ENCODE assay signal across 19 cellular contexts in the genomic region with DNA sequence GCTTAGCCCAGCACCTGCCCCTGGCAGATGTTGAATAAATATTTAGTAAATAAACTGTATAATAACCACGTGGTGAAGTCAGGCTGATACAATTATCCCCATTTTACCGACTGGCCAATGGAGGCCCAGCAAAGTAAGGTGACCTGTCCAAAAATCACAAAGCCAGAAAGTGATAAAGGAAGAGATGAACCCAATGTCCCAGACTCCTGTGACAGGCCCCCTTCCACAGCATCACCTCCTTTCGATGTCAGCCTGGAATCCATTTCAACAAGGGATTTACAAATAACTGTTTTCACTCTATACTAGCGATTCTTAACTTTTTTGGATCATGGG. TPM values are rescaled to one million over a fixed set of nuclear protein-coding genes. Genes with fewer than 3 reads are reported as not detected.
DNase-seq lines count a peak whose midpoint lies in the region; ATAC-seq and TF ChIP-seq lines count a peak whose summit lies in the region.
"Had no signal": no experiment of that assay in that cellular context is flagged by ENCODE, and none has a peak within 500 bp of the region (broad histone marks: within the 10 kb centered on the region; RNA-seq: fewer than 3 reads in every experiment).

No MANE protein-coding gene starts in this region.

- peaks cover 54% of the 10 kb centered on the region for H3K4me1 ChIP-seq in KMS-11 (ENCODE audit: low read depth, poor library complexity, severe bottlenecking)
- H3K4me1 ChIP-seq: A549 had no signal

- H4K20me1 ChIP-seq in KMS-11 (ENCODE audit: insufficient read depth) = no peaks in the 10 kb centered on the region

- DNase-seq in activated naive CD8-positive, alpha-beta T cell treated with anti-CD3 and anti-CD28 coated beads, Interleukin-2, amount 50 U/mL, for 24 hours = no peak
- no peak for DNase-seq in activated naive CD8-positive, alpha-beta T cell treated with anti-CD3 and anti-CD28 coated beads for 36 hours
- DNase-seq in activated T-helper 2 cell treated with anti-CD3 and anti-CD28 coated beads, Interferon-gamma antibody, Interleukin-2, Interleukin-4, amounts not matched to agents 10 μg/mL and 5 μg/mL and 100 μg/mL, durations not matched to agents 14 hours and 24 hours and 36 hours (ENCODE audit: low spot score) = no peak
- no peak for DNase-seq in stimulated activated naive CD4-positive, alpha-beta T cell treated with Interleukin-2 at 50 U/mL for 16 hours (lab: John Stamatoyannopoulos, UW)
- DNase-seq in NCI-H1694 (lab: John Stamatoyannopoulos, UW) = no peak
- DNase-seq: Calu3; CD4-positive, alpha-beta T cell; HFFc6; KG1; MG63; NCI-H1105 treated with DMSO at 0.1 percent for 48 hours; NCI-H187 treated with DMSO at 0.1 percent for 48 hours; NCI-H446 treated with DMSO at 0.1 percent for 48 hours; NCI-H748 treated with DMSO at 0.1 percent for 48 hours had no signal

- peak overlapping the region; percentile 81 for H3K4me2 ChIP-seq in KMS-11
- H3K4me2 ChIP-seq: A549 had no signal

- no peaks in the 10 kb centered on the region for H3K36me3 Mint-ChIP-seq in activated naive CD8-positive, alpha-beta T cell treated with anti-CD3 and anti-CD28 coated beads, Interleukin-2, amount 50 U/mL, for 24 hours (ENCODE audit: low read depth)
- no peaks in the 10 kb centered on the region for H3K36me3 Mint-ChIP-seq in activated naive CD8-positive, alpha-beta T cell treated with anti-CD3 and anti-CD28 coated beads for 36 hours
- no peaks in the 10 kb centered on the region for H3K36me3 Mint-ChIP-seq in activated T-helper 2 cell treated with anti-CD3 and anti-CD28 coated beads, Interferon-gamma antibody, Interleukin-2, Interleukin-4, amounts not matched to agents 10 μg/mL and 5 μg/mL and 100 μg/mL, durations not matched to agents 14 hours and 24 hours and 36 hours (ENCODE audit: low read depth)

- H3K4me1 Mint-ChIP-seq in activated naive CD8-positive, alpha-beta T cell treated with anti-CD3 and anti-CD28 coated beads, Interleukin-2, amount 50 U/mL, for 24 hours = peaks cover 16% of the 10 kb centered on the region
- H3K4me1 Mint-ChIP-seq in activated naive CD8-positive, alpha-beta T cell treated with anti-CD3 and anti-CD28 coated beads for 36 hours = peaks cover 4% of the 10 kb centered on the region
- H3K4me1 Mint-ChIP-seq in activated T-helper 2 cell treated with anti-CD3 and anti-CD28 coated beads, Interferon-gamma antibody, Interleukin-2, Interleukin-4, amounts not matched to agents 10 μg/mL and 5 μg/mL and 100 μg/mL, durations not matched to agents 14 hours and 24 hours and 36 hours (ENCODE audit: low read depth) = peaks cover 14% of the 10 kb centered on the region

- H3K36me3 ChIP-seq in KMS-11 (ENCODE audit: insufficient read depth) = no peaks in the 10 kb centered on the region
- H3K36me3 ChIP-seq: MG63 had no signal

- H3K27ac Mint-ChIP-seq in activated naive CD8-positive, alpha-beta T cell treated with anti-CD3 and anti-CD28 coated beads, Interleukin-2, amount 50 U/mL, for 24 hours = peak overlapping the region; percentile 72
- H3K27ac Mint-ChIP-seq in activated naive CD8-positive, alpha-beta T cell treated with anti-CD3 and anti-CD28 coated beads for 36 hours = no peak overlapping the region
- peak overlapping the region; percentile 79 for H3K27ac Mint-ChIP-seq in activated T-helper 2 cell treated with anti-CD3 and anti-CD28 coated beads, Interferon-gamma antibody, Interleukin-2, Interleukin-4, amounts not matched to agents 10 μg/mL and 5 μg/mL and 100 μg/mL, durations not matched to agents 14 hours and 24 hours and 36 hours
- H3K27ac Mint-ChIP-seq: CD4-positive, alpha-beta T cell; HFFc6 had no signal

- no peaks in the 10 kb centered on the region for H3K79me2 ChIP-seq in KMS-11 (ENCODE audit: insufficient read depth, low read depth)

- peak overlapping the region; percentile 60 for H3K27ac ChIP-seq in KMS-11
- H3K27ac ChIP-seq: A549 had no signal

- H2AFZ ChIP-seq in KMS-11 (ENCODE audit: low read depth) = peak overlapping the region; percentile 66

- no peak overlapping the region for H3K4me3 ChIP-seq in KMS-11 (IDR thresholded peaks at IDR 0.05; ENCODE audit: insufficient read depth, low read depth, low read length)
- H3K4me3 ChIP-seq: A549, MG63 had no signal

- TF ChIP-seq CTCF in KMS-11 (conservative IDR thresholded peaks at IDR 0.05; ENCODE audit: low read depth, low read length) = no peak

- no peaks in the 10 kb centered on the region for H3K27me3 ChIP-seq in KMS-11 (ENCODE audit: insufficient read depth, low read depth)
- H3K27me3 ChIP-seq: MG63 had no signal

- no peaks in the 10 kb centered on the region for H3K9me3 Mint-ChIP-seq in activated naive CD8-positive, alpha-beta T cell treated with anti-CD3 and anti-CD28 coated beads, Interleukin-2, amount 50 U/mL, for 24 hours
- peaks cover 2% of the 10 kb centered on the region for H3K9me3 Mint-ChIP-seq in activated naive CD8-positive, alpha-beta T cell treated with anti-CD3 and anti-CD28 coated beads for 36 hours
- no peaks in the 10 kb centered on the region for H3K9me3 Mint-ChIP-seq in activated T-helper 2 cell treated with anti-CD3 and anti-CD28 coated beads, Interferon-gamma antibody, Interleukin-2, Interleukin-4, amounts not matched to agents 10 μg/mL and 5 μg/mL and 100 μg/mL, durations not matched to agents 14 hours and 24 hours and 36 hours
- H3K9me3 Mint-ChIP-seq: CD4-positive, alpha-beta T cell; HFFc6 had no signal

- H3K4me3 Mint-ChIP-seq in activated naive CD8-positive, alpha-beta T cell treated with anti-CD3 and anti-CD28 coated beads, Interleukin-2, amount 50 U/mL, for 24 hours = no peak overlapping the region
- no peak overlapping the region for H3K4me3 Mint-ChIP-seq in activated naive CD8-positive, alpha-beta T cell treated with anti-CD3 and anti-CD28 coated beads for 36 hours
- no peak overlapping the region for H3K4me3 Mint-ChIP-seq in activated T-helper 2 cell treated with anti-CD3 and anti-CD28 coated beads, Interferon-gamma antibody, Interleukin-2, Interleukin-4, amounts not matched to agents 10 μg/mL and 5 μg/mL and 100 μg/mL, durations not matched to agents 14 hours and 24 hours and 36 hours (ENCODE audit: low read depth)
- H3K4me3 Mint-ChIP-seq: CD4-positive, alpha-beta T cell; HFFc6 had no signal

- no peak for ATAC-seq in activated naive CD8-positive, alpha-beta T cell treated with anti-CD3 and anti-CD28 coated beads, Interleukin-2, amount 50 U/mL, for 24 hours
- no peak for ATAC-seq in HG02970 (IDR thresholded peaks at IDR 0.05; ENCODE audit: low FRiP score, unreplicated experiment)
- ATAC-seq: A549 had no signal

- H3K27me3 Mint-ChIP-seq in activated naive CD8-positive, alpha-beta T cell treated with anti-CD3 and anti-CD28 coated beads, Interleukin-2, amount 50 U/mL, for 24 hours = peaks cover 10% of the 10 kb centered on the region
- H3K27me3 Mint-ChIP-seq in activated naive CD8-positive, alpha-beta T cell treated with anti-CD3 and anti-CD28 coated beads for 36 hours = peaks cover 15% of the 10 kb centered on the region
- peaks cover 7% of the 10 kb centered on the region for H3K27me3 Mint-ChIP-seq in activated T-helper 2 cell treated with anti-CD3 and anti-CD28 coated beads, Interferon-gamma antibody, Interleukin-2, Interleukin-4, amounts not matched to agents 10 μg/mL and 5 μg/mL and 100 μg/mL, durations not matched to agents 14 hours and 24 hours and 36 hours (ENCODE audit: low read depth)

- peak overlapping the region; percentile 32 for H3K9ac ChIP-seq in KMS-11

- intact Hi-C loops in activated T-helper 2 cell treated with anti-CD3 and anti-CD28 coated beads, Interferon-gamma antibody, Interleukin-2, Interleukin-4, amounts not matched to agents 10 μg/mL and 5 μg/mL and 100 μg/mL, durations not matched to agents 14 hours and 24 hours and 36 hours (cut with micrococcal nuclease) = loop anchor here (5.0 to 10.0 kb wide), 2 partner anchors 64 to 102 kb away; a partner anchor contains a TSS

RNA-seq across cellular contexts. Expression of a gene that starts 5.5 kb away (rescaled TPM):
- total RNA-seq in activated naive CD8-positive, alpha-beta T cell treated with anti-CD3 and anti-CD28 coated beads for 36 hours = not detected
- 0.05 TPM in 1 of 2 replicates, not detected in the other for total RNA-seq in activated T-helper 2 cell treated with anti-CD3 and anti-CD28 coated beads, Interferon-gamma antibody, Interleukin-2, Interleukin-4, amounts not matched to agents 10 μg/mL and 5 μg/mL and 100 μg/mL, durations not matched to agents 14 hours and 24 hours and 36 hours
- total RNA-seq: CD4-positive, alpha-beta T cell; H4; HFFc6; RPMI7951 had no signal
